In genomic region chr14:97414718-97415098, GRCh38 we compare ENCODE assay signal across 1 cellular context.
TF ChIP-seq lines count a peak whose summit lies in the region.

No MANE protein-coding gene starts in this region.

TF ChIP-seq in H1, 55 proteins besides CTCF, POLR2A, EP300 and RAD21 (continued from another document):
- TF ChIP-seq, protein P1, sequence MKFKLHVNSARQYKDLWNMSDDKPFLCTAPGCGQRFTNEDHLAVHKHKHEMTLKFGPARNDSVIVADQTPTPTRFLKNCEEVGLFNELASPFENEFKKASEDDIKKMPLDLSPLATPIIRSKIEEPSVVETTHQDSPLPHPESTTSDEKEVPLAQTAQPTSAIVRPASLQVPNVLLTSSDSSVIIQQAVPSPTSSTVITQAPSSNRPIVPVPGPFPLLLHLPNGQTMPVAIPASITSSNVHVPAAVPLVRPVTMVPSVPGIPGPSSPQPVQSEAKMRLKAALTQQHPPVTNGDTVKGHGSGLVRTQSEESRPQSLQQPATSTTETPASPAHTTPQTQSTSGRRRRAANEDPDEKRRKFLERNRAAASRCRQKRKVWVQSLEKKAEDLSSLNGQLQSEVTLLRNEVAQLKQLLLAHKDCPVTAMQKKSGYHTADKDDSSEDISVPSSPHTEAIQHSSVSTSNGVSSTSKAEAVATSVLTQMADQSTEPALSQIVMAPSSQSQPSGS (IDR thresholded peaks at IDR 0.05; ENCODE audit: low read length) = no peak
- TF ChIP-seq GTF2F1 (IDR thresholded peaks at IDR 0.05; ENCODE audit: borderline replicate concordance, low read depth, low read length) (no peak), TAF7 (optimal IDR thresholded peaks at IDR 0.05; ENCODE audit: borderline replicate concordance, low read depth, low read length) (no peak), CEBPB (IDR thresholded peaks at IDR 0.05; ENCODE audit: low read depth, low read length) (no peak)
